In the genomic region with DNA sequence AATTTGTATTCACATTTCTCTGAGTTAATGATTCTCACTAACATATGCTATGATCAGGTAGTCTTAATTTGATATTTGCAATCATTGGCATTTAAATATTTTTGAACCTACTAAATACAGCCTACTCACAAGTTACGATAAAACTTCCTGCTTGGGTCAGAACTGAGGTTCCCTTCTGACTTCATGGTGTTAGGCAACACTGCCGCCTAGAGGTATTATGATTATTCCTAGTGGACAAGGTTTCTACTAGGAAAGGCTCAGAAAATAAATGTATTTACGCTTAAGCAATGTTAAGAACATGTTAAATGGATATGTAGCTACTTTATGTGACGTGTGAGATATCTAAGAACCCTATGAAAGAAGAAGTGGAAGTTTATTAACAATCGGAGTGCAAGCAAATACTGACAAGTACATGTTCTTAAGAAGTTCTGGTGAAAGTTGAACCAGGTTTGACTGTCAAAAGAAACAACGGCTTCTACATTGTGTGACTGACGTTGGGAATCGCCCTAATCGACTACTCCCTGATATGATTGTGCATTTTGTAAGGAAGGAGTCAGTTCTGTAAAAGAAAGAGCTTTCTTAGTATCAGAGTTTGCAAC, we compare ENCODE assay signal across 8 cellular contexts.
DNase-seq lines count a peak whose midpoint lies in the region; ATAC-seq and TF ChIP-seq lines count a peak whose summit lies in the region.

No MANE protein-coding gene starts in this region.

- no peak overlapping the region for H3K4me3 Mint-ChIP-seq in MCF 10A (ENCODE audit: unreplicated experiment)

- peak; percentile 60 for TF ChIP-seq CTCF in MCF 10A (IDR thresholded peaks at IDR 0.05; ENCODE audit: unreplicated experiment)

- no peaks in the 10 kb centered on the region for H3K27me3 Mint-ChIP-seq in MCF 10A (ENCODE audit: insufficient read depth, unreplicated experiment)

- DNase-seq in NCI-H1105 treated with DMSO at 0.1 percent for 48 hours (lab: John Stamatoyannopoulos, UW) (peak; percentile 1), NCI-H1105 (lab: John Stamatoyannopoulos, UW) (no peak), NCI-H82 treated with DMSO at 0.1 percent for 48 hours (lab: John Stamatoyannopoulos, UW; ENCODE audit: unreplicated experiment) (peak; percentile 62), MCF 10A (ENCODE audit: unreplicated experiment) (peak; percentile 79), midbrain (lab: John Stamatoyannopoulos, UW) (peak; percentile 49)
- no peak for DNase-seq in activated effector memory CD4-positive, alpha-beta T cell treated with anti-CD3 and anti-CD28 coated beads, Interleukin-2, amount 50 U/mL, for 16 hours

- ATAC-seq in HG02981 (IDR thresholded peaks at IDR 0.05; ENCODE audit: unreplicated experiment) (peak; percentile 67), HG03039 (IDR thresholded peaks at IDR 0.05; ENCODE audit: unreplicated experiment) (no peak)

- no TSS peak for BruUV-seq in MCF 10A (replicated peaks; lab: Mats Ljungman, UMichigan)

- H3K4me1 Mint-ChIP-seq in MCF 10A (ENCODE audit: insufficient read depth, unreplicated experiment): peaks cover 6% of the 10 kb centered on the region

- CTCF ChIA-PET in MCF 10A (lab: Yijun Ruan, JAX): interaction anchor here (0.6 to 1.2 kb wide), 11 partner anchors 10 to 1951 kb away, joined by 3 to 7 read pairs (median 3); no protein-coding TSS in a partner anchor

- H3K9me3 Mint-ChIP-seq in MCF 10A (ENCODE audit: unreplicated experiment): no peaks in the 10 kb centered on the region

- POLR2A ChIA-PET in MCF 10A (lab: Yijun Ruan, JAX): interaction anchor here (1.5 kb wide), 1 partner anchor 1387 kb away, joined by 3 read pairs; no protein-coding TSS in a partner anchor

- intact Hi-C loops in MCF 10A (cut with micrococcal nuclease): loop anchor here (1.0 to 10.0 kb wide), 5 partner anchors 630 to 1798 kb away; no protein-coding TSS in a partner anchor

- H3K27ac Mint-ChIP-seq in MCF 10A (ENCODE audit: low read depth, unreplicated experiment): no peak overlapping the region

- no peaks in the 10 kb centered on the region for H3K36me3 Mint-ChIP-seq in MCF 10A (ENCODE audit: insufficient read depth, unreplicated experiment)

Comparison
In these comparisons a context has a peak if more than half of its experiments do, and no peak if none do; other contexts are left out.
1. DNase-seq: peak in NCI-H1105 treated with DMSO at 0.1 percent for 48 hours (single experiment), NCI-H82 treated with DMSO at 0.1 percent for 48 hours (single experiment), MCF 10A (single experiment) and midbrain (single experiment); none in NCI-H1105 (single experiment) and activated effector memory CD4-positive, alpha-beta T cell treated with anti-CD3 and anti-CD28 coated beads, Interleukin-2, amount 50 U/mL, for 16 hours (single experiment).